ENCODE assay signal across 24 cellular contexts in genomic region chr13:113598081-113598410, GRCh38. TPM values are rescaled to one million over a fixed set of nuclear protein-coding genes. Genes with fewer than 3 reads are reported as not detected.
"Had no signal": no experiment of that assay in that cellular context is flagged by ENCODE, and none has a peak within 500 bp of the region (broad histone marks: within the 10 kb centered on the region; RNA-seq: fewer than 3 reads in every experiment).

No MANE protein-coding gene starts in this region.

- H3K9ac ChIP-seq: parathyroid adenoma had no signal

- H3K9me3 ChIP-seq: right lobe of liver, stomach had no signal

- H3K27me3 ChIP-seq: foreskin keratinocyte, right lobe of liver, stomach had no signal

- H3K4me3 ChIP-seq: right lobe of liver, stomach had no signal

- H2AFZ ChIP-seq: parathyroid adenoma had no signal

- DNase-seq: activated CD4-positive, alpha-beta T cell treated with anti-CD3 and anti-CD28 coated beads for 36 hours; activated CD4-positive, alpha-beta T cell treated with anti-CD3 and anti-CD28 coated beads, Interleukin-2, amount 50 U/mL, for 4 hours; activated CD8-positive, alpha-beta memory T cell treated with anti-CD3 and anti-CD28 coated beads for 24 hours; activated naive CD8-positive, alpha-beta T cell treated with anti-CD3 and anti-CD28 coated beads, Interleukin-2, amount 50 U/mL, for 24 hours; effector CD8-positive, alpha-beta T cell; erythroblast; foreskin keratinocyte; hippocampal formation; mesenchymal stem cell; nephron progenitor cell; small intestine; stomach; trophoblast cell had no signal

- H3K27ac ChIP-seq: foreskin keratinocyte, parathyroid adenoma, right lobe of liver, stomach, VCaP had no signal

- H3K4me1 ChIP-seq: foreskin keratinocyte, parathyroid adenoma, right lobe of liver, stomach had no signal

- ATAC-seq: activated CD4-positive, alpha-beta T cell treated with anti-CD3 and anti-CD28 coated beads for 36 hours; activated naive CD8-positive, alpha-beta T cell treated with anti-CD3 and anti-CD28 coated beads, Interleukin-2, amount 50 U/mL, for 24 hours; foreskin keratinocyte; right lobe of liver; SK-N-SH treated with all-trans-retinoic acid at 6 μM for 48 hours; stimulated activated memory B cell treated with anti-CD40 and anti-IgM and Interleukin-4, amounts not matched to agents 10 μg/mL and 1 μg/mL and 100 μg/mL, for 72 hours had no signal

RNA-seq across cellular contexts. Expression of gene ATP4B, which starts 60.0 kb away (rescaled TPM):
- total RNA-seq: activated CD4-positive, alpha-beta T cell treated with anti-CD3 and anti-CD28 coated beads for 36 hours; chondrocyte; foreskin keratinocyte; lower leg skin; mononuclear cell; myocyte; right lobe of liver; T-helper 2 cell treated with Interferon-gamma antibody and Interleukin-4, amounts not matched to agents 100 ng/mL and 5 ng/mL, for 36 hours; temporal lobe had no signal
- polyA plus RNA-seq: foreskin keratinocyte had no signal
